Comparison of ENCODE assay signal across 8 cellular contexts in the genomic region with DNA sequence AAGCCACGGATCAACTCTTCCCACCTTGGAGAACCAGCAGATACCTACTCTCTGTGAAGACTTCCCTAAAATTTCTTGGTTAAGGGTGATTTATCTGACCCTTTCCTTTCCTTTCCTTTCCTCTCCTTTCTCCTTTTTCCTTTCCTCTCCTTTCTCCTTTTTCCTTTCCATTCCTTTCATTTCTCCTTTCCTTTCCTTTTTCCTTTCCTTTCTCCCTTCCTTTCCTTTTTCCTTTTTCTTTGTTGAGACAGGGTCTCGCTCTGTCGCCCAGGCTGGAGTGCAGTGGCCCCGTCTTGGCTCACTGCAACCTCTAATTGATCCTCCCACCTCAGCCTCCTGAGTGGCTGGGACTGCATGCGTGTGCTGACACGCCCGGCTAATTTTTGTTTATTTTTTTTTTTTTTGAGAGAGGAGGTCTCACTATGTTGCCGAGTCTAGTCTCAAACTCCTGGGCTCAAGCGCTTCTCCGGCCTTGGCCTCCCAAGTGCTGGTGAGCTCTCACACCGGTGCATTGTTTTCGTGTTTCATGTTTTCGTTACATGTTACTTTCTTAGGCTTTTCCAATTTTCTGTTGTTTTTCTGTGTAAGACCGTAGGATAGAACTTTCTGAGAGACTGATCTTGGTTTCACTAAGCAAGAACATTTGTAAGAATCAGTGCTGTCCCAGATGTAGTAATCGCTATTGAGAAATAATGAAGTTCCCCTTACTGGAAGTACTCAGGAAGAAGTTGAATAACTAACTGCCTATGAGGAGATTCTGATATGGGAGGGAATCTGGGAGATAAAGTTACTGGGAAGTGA. TPM values are rescaled to one million over a fixed set of nuclear protein-coding genes. Genes with fewer than 3 reads are reported as not detected.
DNase-seq lines count a peak whose midpoint lies in the region; ATAC-seq and TF ChIP-seq lines count a peak whose summit lies in the region.

No MANE protein-coding gene starts in this region.

- H3K79me1 ChIP-seq in IMR-90 (ENCODE audit: low read depth in 1 of 2, low read length in 2 of 2) = peaks cover 2 to 7% of the 10 kb centered on the region in 2 experiments; a peak in 2 of 4 replicates

- WGBS in IMR-90 (ENCODE audit: extremely low coverage in 2 of 2, insufficient read length in 1 of 2), 2 experiments = 21% methylated on average over 4 of the region's 15 CpGs; no CpG with 5 or more reads in 1 of the 2 experiments

- H3K36me3 Mint-ChIP-seq in immature natural killer cell = peaks cover 0 to 7% (median 3%) of the 10 kb centered on the region in 3 donors
- peaks cover 7 to 27% of the 10 kb centered on the region in 2 donors for H3K36me3 Mint-ChIP-seq in stimulated activated naive B cell treated with anti-CD40 and anti-IgM and Interleukin-4, amounts not matched to agents 10 μg/mL and 1 μg/mL and 100 μg/mL, for 72 hours

- H3K9me3 Mint-ChIP-seq in immature natural killer cell = no peaks in the 10 kb centered on the region
- H3K9me3 Mint-ChIP-seq in stimulated activated naive B cell treated with anti-CD40 and anti-IgM and Interleukin-4, amounts not matched to agents 10 μg/mL and 1 μg/mL and 100 μg/mL, for 72 hours = no peaks in the 10 kb centered on the region

- no peak overlapping the region for H2AFZ ChIP-seq in IMR-90 (replicated peaks; ENCODE audit: low read length, poor library complexity)

- TF ChIP-seq POLR2A in IMR-90 (IDR thresholded peaks at IDR 0.05; ENCODE audit: low read depth, low read length) = peak; percentile 58; the same call in 1 of the 2 replicates

- peak overlapping the region; percentile 99 for H3K4me3 ChIP-seq in IMR-90 (ENCODE audit: insufficient read depth, low read depth, low read length)
- peak overlapping the region; percentile 93 for H3K4me3 ChIP-seq in adipocyte (ENCODE audit: low read length)

- H3K27ac ChIP-seq in IMR-90 (ENCODE audit: insufficient read depth, low read length) = peak overlapping the region; percentile 99

- H3K4ac ChIP-seq in IMR-90 (ENCODE audit: low read depth, low read length) = peak overlapping the region; percentile 78

- H3K56ac ChIP-seq in IMR-90 (ENCODE audit: extremely low read depth, insufficient read depth, low read length) = peak overlapping the region; percentile 92

- H3K27me3 Mint-ChIP-seq in immature natural killer cell (ENCODE audit: low read depth in 3 of 3) = peaks cover 5 to 14% (median 7%) of the 10 kb centered on the region in 3 donors
- no peaks in the 10 kb centered on the region for H3K27me3 Mint-ChIP-seq in stimulated activated naive B cell treated with anti-CD40 and anti-IgM and Interleukin-4, amounts not matched to agents 10 μg/mL and 1 μg/mL and 100 μg/mL, for 72 hours

- peaks cover 3% of the 10 kb centered on the region; the same call in 1 of the 2 replicates for H3K9me1 ChIP-seq in IMR-90 (ENCODE audit: insufficient read depth, low read length)

- TSS peak; percentile 39 for BruUV-seq in IMR-90 (replicated peaks; lab: Mats Ljungman, UMichigan)

- H3K4me1 ChIP-seq in IMR-90 (ENCODE audit: control insufficient read depth, insufficient read depth, low read length) = peaks cover 7% of the 10 kb centered on the region
- peaks cover 33% of the 10 kb centered on the region for H3K4me1 ChIP-seq in adipocyte (ENCODE audit: control insufficient read depth, insufficient read depth, low read length)

- ATAC-seq in IMR-90 (ENCODE audit: low read depth) = no peak
- no peak for ATAC-seq in stimulated activated naive B cell treated with anti-CD40 and anti-IgM and Interleukin-4, amounts not matched to agents 10 μg/mL and 1 μg/mL and 100 μg/mL, for 72 hours (replicated peaks)
- ATAC-seq in GM21367 (IDR thresholded peaks at IDR 0.05; ENCODE audit: unreplicated experiment) = no peak

- H3K14ac ChIP-seq in IMR-90 (replicated peaks; ENCODE audit: low read depth, low read length) = peak overlapping the region; percentile 90

- H4K91ac ChIP-seq in IMR-90 (ENCODE audit: insufficient read depth, low read depth, low read length) = peak overlapping the region; percentile 54

- dilution Hi-C loops in IMR-90 (cut with HindIII; ENCODE audit: low sequenced_read_pairs, unreplicated experiment) = no loop called here

- peak overlapping the region; percentile 52 to 88 (median 72) for H3K27ac Mint-ChIP-seq in immature natural killer cell
- peak overlapping the region; percentile 85 for H3K27ac Mint-ChIP-seq in stimulated activated naive B cell treated with anti-CD40 and anti-IgM and Interleukin-4, amounts not matched to agents 10 μg/mL and 1 μg/mL and 100 μg/mL, for 72 hours

- POLR2A ChIA-PET in IMR-90 (lab: Charles Lee; ENCODE audit: unreplicated experiment) = interaction anchor here (0.7 kb wide), 1 partner anchor 918 kb away, joined by 9 read pairs; no protein-coding TSS in a partner anchor

- H3K27me3 ChIP-seq in IMR-90 (ENCODE audit: control insufficient read depth, insufficient read depth, low read length) (no peaks in the 10 kb centered on the region), adipocyte (replicated peaks; ENCODE audit: control insufficient read depth, insufficient read depth, low read length) (no peaks in the 10 kb centered on the region)

- H2BK15ac ChIP-seq in IMR-90 (ENCODE audit: low read depth, low read length) = no peak overlapping the region

- peak overlapping the region; percentile 79 for H4K5ac ChIP-seq in IMR-90 (ENCODE audit: low read depth, low read length)

- intact Hi-C loops in IMR-90 (cut with micrococcal nuclease) = loop anchor here (1.0 kb wide), 1 partner anchor 149 kb away; the partner anchor contains the start of gene CLOCK

- TF ChIP-seq CTCF in IMR-90 (conservative IDR thresholded peaks at IDR 0.05; ENCODE audit: low read depth, low read length) = no peak

- peaks cover 57% of the 10 kb centered on the region for H4K20me1 ChIP-seq in IMR-90 (ENCODE audit: insufficient read depth, low read length)

- H2BK5ac ChIP-seq in IMR-90 (ENCODE audit: low read depth, low read length, poor library complexity, severe bottlenecking) = peak overlapping the region; percentile 95

- H3K9me3 ChIP-seq in IMR-90 (ENCODE audit: control insufficient read depth, insufficient read depth, low read length) (no peaks in the 10 kb centered on the region), adipocyte (ENCODE audit: control insufficient read depth, low read length) (no peaks in the 10 kb centered on the region)

- DNase-seq in Caki2 (ENCODE audit: low read depth) = peak; percentile 76
- DNase-seq in IMR-90 = peak; percentile 90
- peak; percentile 91 for DNase-seq in adipocyte (ENCODE audit: low read depth)
- DNase-seq in immature natural killer cell = no peak
- no peak for DNase-seq in stimulated activated naive B cell treated with anti-CD40 and anti-IgM and Interleukin-4, amounts not matched to agents 10 μg/mL and 1 μg/mL and 100 μg/mL, for 72 hours
- DNase-seq in iPS-NIHi11 (ENCODE audit: low spot score) = no peak
- DNase-seq in HuH-7.5 (ENCODE audit: low spot score) = no peak

- peak overlapping the region; percentile 82 to 91 (median 89) for H3K4me3 Mint-ChIP-seq in immature natural killer cell
- peak overlapping the region; percentile 91 to 96 for H3K4me3 Mint-ChIP-seq in stimulated activated naive B cell treated with anti-CD40 and anti-IgM and Interleukin-4, amounts not matched to agents 10 μg/mL and 1 μg/mL and 100 μg/mL, for 72 hours

- no peak overlapping the region; the same call in 1 of the 2 replicates for H2BK120ac ChIP-seq in IMR-90 (ENCODE audit: low read depth, low read length)

- peak overlapping the region; percentile 91 for H3K4me2 ChIP-seq in IMR-90 (ENCODE audit: low read depth, low read length)

- no peak overlapping the region for H2BK20ac ChIP-seq in IMR-90 (ENCODE audit: low read depth, low read length)

- H3K23ac ChIP-seq in IMR-90 (ENCODE audit: low read depth, low read length) = peak overlapping the region; percentile 99

- in situ Hi-C loops in Caki2 (cut with HindIII; ENCODE audit: low pct_unique_long_range_greater_than_20kb, low sequenced_read_pairs) (no loop called here), IMR-90 (cut with MboI; ENCODE audit: low sequenced_read_pairs) (no loop called here)

- H4K8ac ChIP-seq in IMR-90 (ENCODE audit: low read depth in 2 of 2, low read length in 2 of 2) = peak overlapping the region; percentile 66 to 73; a peak in 2 of 4 replicates

- peak overlapping the region; percentile 99 for H3K9ac ChIP-seq in IMR-90 (ENCODE audit: low read depth, low read length)
- peak overlapping the region; percentile 100 for H3K9ac ChIP-seq in adipocyte (ENCODE audit: low read length)

- H3K36me3 ChIP-seq in IMR-90 (ENCODE audit: control insufficient read depth, insufficient read depth, low read length) (peaks cover 9% of the 10 kb centered on the region), adipocyte (ENCODE audit: control insufficient read depth, insufficient read depth, low read length, severe bottlenecking) (peaks cover 23% of the 10 kb centered on the region)

- peak overlapping the region; percentile 10; the same call in 1 of the 2 replicates for H2AK5ac ChIP-seq in IMR-90 (ENCODE audit: low read depth, low read length)

- H2AK9ac ChIP-seq in IMR-90 (replicated peaks; ENCODE audit: low read depth, low read length, poor library complexity) = peak overlapping the region; percentile 6

- H3K18ac ChIP-seq in IMR-90 (ENCODE audit: low read depth, low read length) = peak overlapping the region; percentile 95

- TF ChIP-seq RAD21 in IMR-90 (IDR thresholded peaks at IDR 0.05; ENCODE audit: low read length) = no peak

- H3K4me1 Mint-ChIP-seq in immature natural killer cell = peaks cover 50 to 63% of the 10 kb centered on the region in 2 donors
- peaks cover 29 to 42% of the 10 kb centered on the region in 2 donors for H3K4me1 Mint-ChIP-seq in stimulated activated naive B cell treated with anti-CD40 and anti-IgM and Interleukin-4, amounts not matched to agents 10 μg/mL and 1 μg/mL and 100 μg/mL, for 72 hours

- CTCF ChIA-PET in IMR-90 (lab: Yijun Ruan, JAX) = no interaction called here

TF ChIP-seq in IMR-90, 13 proteins besides CTCF, POLR2A, EP300 and RAD21:
- TF ChIP-seq RFX5 (IDR thresholded peaks at IDR 0.05; ENCODE audit: low read depth, low read length) (no peak), CEBPB (IDR thresholded peaks at IDR 0.05; ENCODE audit: low read depth, low read length) (peak; percentile 92)

RNA-seq across cellular contexts. Expression of gene TMEM165, which starts 2.0 kb away (rescaled TPM):
- total RNA-seq in Caki2 (2014; rRNA removed; shearing (Covaris generic); ENCODE audit: low replicate concordance) = 146 and 169 TPM in 2 replicates
- 49.6 and 88.3 TPM in 2 replicates for total RNA-seq in IMR-90 (2012; rRNA removed)
- polyA plus RNA-seq in IMR-90 (2012; rRNA removed) (73.3 and 83.0 TPM in 2 replicates), immature natural killer cell (10 to 100 TPM; 44.2 to 50.4 (median 44.8) TPM)
- 24.8 and 66.4 TPM in 2 replicates for polyA plus RNA-seq in IMR-90 (2012; cell fraction: cytosol; rRNA removed)
- polyA plus RNA-seq in IMR-90 (2012; cell fraction: nucleus; rRNA removed; ENCODE audit: low replicate concordance) = 80.3 and 193 TPM in 2 replicates

RNA-seq across cellular contexts. Expression of gene SRD5A3, which starts 51.7 kb away (rescaled TPM):
- 12.7 and 14.8 TPM in 2 replicates for total RNA-seq in Caki2 (2014; rRNA removed; shearing (Covaris generic); ENCODE audit: low replicate concordance)
- total RNA-seq in IMR-90 (2012; rRNA removed) = 6.8 and 7.8 TPM in 2 replicates
- polyA plus RNA-seq in IMR-90 (2012; rRNA removed) (5.6 and 6.4 TPM in 2 replicates), immature natural killer cell (10 to 100 TPM in 2 of 3 donors, 1 to 10 TPM in 1; 7.1 to 21.8 (median 17.8) TPM)
- polyA plus RNA-seq in IMR-90 (2012; cell fraction: cytosol; rRNA removed) = 2.9 and 6.5 TPM in 2 replicates
- 0.65 and 4.7 TPM in 2 replicates for polyA plus RNA-seq in IMR-90 (2012; cell fraction: nucleus; rRNA removed; ENCODE audit: low replicate concordance)

Comparison
In these comparisons a context has a peak if more than half of its experiments do, and no peak if none do; other contexts are left out.
1. DNase-seq: peak in Caki2 (single experiment), IMR-90 (single experiment) and adipocyte (single experiment); none in immature natural killer cell (0 of 3), stimulated activated naive B cell treated with anti-CD40 and anti-IgM and Interleukin-4, amounts not matched to agents 10 μg/mL and 1 μg/mL and 100 μg/mL, for 72 hours (single experiment), iPS-NIHi11 (single experiment) and HuH-7.5 (single experiment).